ENCODE assay signal across 16 cellular contexts in genomic region chr11:34773826-34774225, GRCh38.
A peak's percentile ranks its signal among the peaks of the same experiment; 100 is the strongest.
DNase-seq lines count a peak whose midpoint lies in the region; TF ChIP-seq lines count a peak whose summit lies in the region.
"Had no signal": no experiment of that assay in that cellular context is flagged by ENCODE, and none has a peak within 500 bp of the region (broad histone marks: within the 10 kb centered on the region; RNA-seq: fewer than 3 reads in every experiment).

No MANE protein-coding gene starts in this region.

- TF ChIP-seq CTCF in choroid plexus epithelial cell (conservative IDR thresholded peaks at IDR 0.05; ENCODE audit: low read depth, low read length), result no peak

- H3K4me3 ChIP-seq in choroid plexus epithelial cell (ENCODE audit: low read depth, low read length), result no peak overlapping the region
- H3K4me3 ChIP-seq: body of pancreas, left lung had no signal

- peak; percentile 37 for DNase-seq in DMS79 treated with DMSO at 0.1 percent for 48 hours (lab: John Stamatoyannopoulos, UW)
- DNase-seq in NCI-H2196 treated with DMSO at 0.1 percent for 48 hours (lab: John Stamatoyannopoulos, UW; ENCODE audit: unreplicated experiment), result peak; percentile 27
- DNase-seq in choroid plexus epithelial cell (ENCODE audit: low read depth), result peak; percentile 59
- DNase-seq in myocyte (ENCODE audit: low read depth), result peak; percentile 59
- no peak for DNase-seq in NCI-H748 treated with DMSO at 0.1 percent for 48 hours (lab: John Stamatoyannopoulos, UW)
- DNase-seq in islet precursor cell, result no peak
- no peak for DNase-seq in activated effector memory CD4-positive, alpha-beta T cell treated with anti-CD3 and anti-CD28 coated beads, Interleukin-2, amount 50 U/mL, for 16 hours
- DNase-seq: activated CD4-positive, alpha-beta T cell treated with anti-CD3 and anti-CD28 coated beads, Interleukin-2, amount 50 U/mL, for 1 hour; body of pancreas; DND-41; effector memory CD4-positive, alpha-beta T cell; left lung; midbrain; NCI-H1105 treated with DMSO at 0.1 percent for 48 hours; NCI-H2029 treated with DMSO at 0.1 percent for 48 hours; NCI-H446 treated with DMSO at 0.1 percent for 48 hours had no signal

Comparison
In these comparisons a context has a peak if more than half of its experiments do, and no peak if none do; other contexts are left out.
1. DNase-seq: peak in DMS79 treated with DMSO at 0.1 percent for 48 hours (single experiment), NCI-H2196 treated with DMSO at 0.1 percent for 48 hours (single experiment), choroid plexus epithelial cell (single experiment) and myocyte (single experiment); none in NCI-H748 treated with DMSO at 0.1 percent for 48 hours (single experiment), islet precursor cell (single experiment) and activated effector memory CD4-positive, alpha-beta T cell treated with anti-CD3 and anti-CD28 coated beads, Interleukin-2, amount 50 U/mL, for 16 hours (single experiment).